In the genomic region with DNA sequence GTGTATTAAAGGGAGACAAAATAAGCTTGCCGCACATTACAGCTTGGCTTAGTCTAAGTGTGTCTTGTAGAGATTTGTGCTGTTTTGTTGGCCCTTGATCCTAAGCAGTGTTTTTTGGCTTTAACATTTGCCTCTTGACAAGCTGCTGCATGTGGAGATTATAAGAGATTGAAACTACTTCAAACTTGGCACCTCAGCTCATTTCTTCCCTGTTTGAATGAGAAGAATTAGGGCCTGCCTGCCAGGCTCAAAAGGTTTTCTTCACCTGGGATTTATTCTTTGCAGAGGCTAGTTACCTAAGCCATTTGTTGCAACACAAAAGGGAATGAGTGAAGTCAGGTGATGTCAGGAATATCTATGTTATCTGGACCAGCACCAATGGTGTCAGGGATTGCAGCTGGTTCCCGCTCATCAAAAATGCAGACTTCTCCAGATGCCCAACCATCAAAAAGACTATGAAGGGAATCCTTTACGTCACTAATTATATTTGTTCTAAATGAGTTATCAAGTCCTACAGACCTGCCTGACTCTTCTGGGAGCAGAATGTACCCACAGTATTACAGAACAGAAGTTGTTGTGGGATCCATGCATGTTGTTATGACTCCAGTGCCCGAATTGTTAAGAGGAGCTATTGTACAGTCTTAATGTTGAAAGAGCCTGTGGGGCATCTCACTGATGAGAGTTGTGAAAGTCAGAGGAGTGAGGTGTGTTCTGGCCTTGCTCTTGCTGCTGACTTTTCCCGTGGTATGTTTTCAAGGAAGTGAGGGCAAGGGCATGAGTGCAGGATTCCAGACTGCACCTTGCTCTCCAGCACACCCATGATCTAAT, we compare ENCODE assay signal across 14 cellular contexts. TPM values are rescaled to one million over a fixed set of nuclear protein-coding genes. Genes with fewer than 3 reads are reported as not detected.
"Had no signal": no experiment of that assay in that cellular context is flagged by ENCODE, and none has a peak within 500 bp of the region (broad histone marks: within the 10 kb centered on the region; RNA-seq: fewer than 3 reads in every experiment).

No MANE protein-coding gene starts in this region.

- H3K4me1 ChIP-seq: right lobe of liver had no signal

- DNase-seq: activated CD4-positive, alpha-beta T cell treated with anti-CD3 and anti-CD28 coated beads, Interleukin-2, amount 10 ng/mL, durations not matched to agents 7 days and 5 days; activated CD8-positive, alpha-beta T cell treated with anti-CD3 and anti-CD28 coated beads, Interleukin-2, amount 10 ng/mL, durations not matched to agents 7 days and 5 days; activated naive CD4-positive, alpha-beta T cell treated with anti-CD3 and anti-CD28 coated beads for 36 hours; activated T-cell treated with anti-CD3 and anti-CD28 coated beads, Interleukin-2, amount 50 U/mL, for 24 hours; left colon; naive B cell; right lobe of liver; stimulated activated CD4-positive, alpha-beta T cell treated with anti-CD3 and anti-CD28 coated beads, Interleukin-4, amount 100 ng/mL, for 1 hour; stimulated activated naive CD8-positive, alpha-beta T cell treated with anti-CD3 and anti-CD28 coated beads, Interleukin-15, amount 100 ng/mL, for 72 hours had no signal

- H3K36me3 ChIP-seq: right lobe of liver had no signal

- ATAC-seq: activated CD4-positive, CD25-positive, alpha-beta regulatory T cell treated with anti-CD3 and anti-CD28 coated beads, Interleukin-2, amount 50 U/mL, for 24 hours; activated CD8-positive, alpha-beta T cell treated with anti-CD3 and anti-CD28 coated beads, Interleukin-2, amount 10 ng/mL, durations not matched to agents 7 days and 5 days; left colon; right lobe of liver; stimulated activated naive CD8-positive, alpha-beta T cell treated with anti-CD3 and anti-CD28 coated beads, Interleukin-15, amount 100 ng/mL, for 72 hours had no signal

- H3K4me3 ChIP-seq: coronary artery, right lobe of liver, smooth muscle cell had no signal

- H3K27me3 ChIP-seq: right lobe of liver had no signal

- H3K27ac ChIP-seq: coronary artery, right lobe of liver had no signal

- H3K9me3 ChIP-seq: right lobe of liver had no signal

RNA-seq across cellular contexts. Expression of a gene that starts 31.0 kb away (rescaled TPM):
- total RNA-seq: activated CD4-positive, alpha-beta T cell treated with anti-CD3 and anti-CD28 coated beads, Interleukin-2, amount 10 ng/mL, durations not matched to agents 7 days and 5 days; activated CD8-positive, alpha-beta T cell treated with anti-CD3 and anti-CD28 coated beads, Interleukin-2, amount 10 ng/mL, durations not matched to agents 7 days and 5 days; activated naive CD4-positive, alpha-beta T cell treated with anti-CD3 and anti-CD28 coated beads for 36 hours; mononuclear cell; right lobe of liver; T-helper 1 cell treated with Interleukin-12 subunit alpha and Interleukin-12 subunit beta and Interleukin-4 antibody, amounts not matched to agents 30 ng/mL and 1 ng/mL, for 36 hours had no signal
